1 cellular context compared by ENCODE assay signal in the genomic region with DNA sequence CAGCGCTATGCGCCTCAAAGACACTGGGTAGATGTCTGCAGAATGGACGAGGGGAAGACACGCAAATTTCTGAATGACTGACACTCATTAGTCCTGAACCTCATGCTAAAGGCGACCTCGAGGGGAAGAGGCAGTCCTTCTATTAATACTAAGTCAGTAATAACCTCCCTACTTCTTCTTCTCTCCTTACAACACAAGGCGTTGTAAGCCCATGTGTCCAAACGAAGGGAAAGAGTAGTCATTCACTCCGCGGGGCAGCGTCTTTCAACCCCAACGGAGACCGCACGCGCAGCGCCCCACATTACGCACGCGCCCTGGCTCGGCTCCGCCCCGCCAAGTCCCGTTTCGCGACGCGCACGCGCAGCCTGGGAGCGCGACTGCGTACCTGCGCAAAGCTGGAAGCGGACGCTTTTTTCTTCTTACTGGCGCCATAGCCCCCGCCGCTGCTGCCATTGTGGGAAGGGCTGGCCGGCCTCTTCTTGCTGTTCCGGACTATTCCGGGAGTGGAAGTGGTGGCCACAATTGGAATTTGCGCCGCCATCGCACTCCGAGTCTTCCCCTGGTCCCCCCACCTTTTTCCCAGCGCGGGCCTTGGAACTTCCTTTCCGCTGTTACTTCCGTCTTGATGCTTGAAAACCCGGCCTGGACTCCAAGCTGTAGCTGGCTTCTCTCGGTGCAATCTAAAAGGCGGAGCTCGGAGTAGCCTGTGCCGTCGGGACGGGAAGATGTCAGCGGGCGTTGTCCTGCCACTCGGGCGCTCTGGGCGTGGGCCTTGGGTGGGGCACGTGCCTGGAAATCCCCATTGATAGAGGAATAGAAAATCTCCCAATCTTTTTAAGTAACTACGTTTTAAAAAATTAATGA.
A peak's percentile ranks its signal among the peaks of the same experiment; 100 is the strongest.
TF ChIP-seq lines count a peak whose summit lies in the region.

Gene INO80C, minus strand, starts transcription at position 627 of the 864 bp plus-strand sequence. Its CDS starts 86 bp downstream, at position 541.

TF ChIP-seq in K562, 482 proteins besides CTCF, POLR2A, EP300 and RAD21 (continued from another document):
- TF ChIP-seq ETS2 (tag; IDR thresholded peaks at IDR 0.05; ENCODE audit: borderline replicate concordance, poor library complexity, severe bottlenecking) (no peak), MBD2 (IDR thresholded peaks at IDR 0.05; ENCODE audit: borderline replicate concordance, low read depth) (peak; percentile 80), SMARCA5 (IDR thresholded peaks at IDR 0.05) (no peak), ZNF512 (tag; IDR thresholded peaks at IDR 0.05) (no peak), NCOA6 (IDR thresholded peaks at IDR 0.05) (peak; percentile 80), HSF4 (CRISPR knock-in tag; IDR thresholded peaks at IDR 0.05; ENCODE audit: borderline replicate concordance) (no peak), GTF2F1 (IDR thresholded peaks at IDR 0.05; ENCODE audit: low read depth, low read length) (peak; percentile 80; the same call in 1 of the 2 replicates), EHMT2 (IDR thresholded peaks at IDR 0.05) (peak; percentile 56; the same call in 1 of the 2 replicates), PRMT5 (CRISPR knock-in tag; IDR thresholded peaks at IDR 0.05) (0 out of 2 replicates have a peak, but pooled peaks have one; percentile 13), PBX2 (CRISPR knock-in tag; IDR thresholded peaks at IDR 0.05; ENCODE audit: low read depth) (no peak), PBX2 (tag; conservative IDR thresholded peaks at IDR 0.05; ENCODE audit: low read depth) (peak; percentile 63), MTA2 (IDR thresholded peaks at IDR 0.05; ENCODE audit: low read depth) (peak; percentile 52; the same call in 1 of the 2 replicates), BRCA1 (IDR thresholded peaks at IDR 0.05) (no peak), BRCA1 (CRISPR knock-in tag; IDR thresholded peaks at IDR 0.05) (no peak), CHD1 (IDR thresholded peaks at IDR 0.05; ENCODE audit: low read length) (no peak), SMC3 (conservative IDR thresholded peaks at IDR 0.05; ENCODE audit: insufficient read depth, low read depth, low read length) (peak; percentile 55), TCF7 (IDR thresholded peaks at IDR 0.05; ENCODE audit: borderline replicate concordance) (peak; percentile 43; the same call in 1 of the 2 replicates), SP1 (CRISPR knock-in tag; IDR thresholded peaks at IDR 0.05) (peak; percentile 91), NR3C1 (CRISPR knock-in tag; IDR thresholded peaks at IDR 0.05) (no peak), MEF2A (IDR thresholded peaks at IDR 0.05; ENCODE audit: control insufficient read depth, low read depth, low read length) (0 out of 2 replicates have a peak, but pooled peaks have one; percentile 62)
- TF ChIP-seq, protein P1, sequence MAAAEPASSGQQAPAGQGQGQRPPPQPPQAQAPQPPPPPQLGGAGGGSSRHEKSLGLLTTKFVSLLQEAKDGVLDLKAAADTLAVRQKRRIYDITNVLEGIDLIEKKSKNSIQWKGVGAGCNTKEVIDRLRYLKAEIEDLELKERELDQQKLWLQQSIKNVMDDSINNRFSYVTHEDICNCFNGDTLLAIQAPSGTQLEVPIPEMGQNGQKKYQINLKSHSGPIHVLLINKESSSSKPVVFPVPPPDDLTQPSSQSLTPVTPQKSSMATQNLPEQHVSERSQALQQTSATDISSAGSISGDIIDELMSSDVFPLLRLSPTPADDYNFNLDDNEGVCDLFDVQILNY (CRISPR knock-in tag; IDR thresholded peaks at IDR 0.05): peak; percentile 14; the same call in 1 of the 2 replicates
